ENCODE assay signal across 15 cellular contexts in genomic region chr1:85372683-85373446, GRCh38.
DNase-seq lines count a peak whose midpoint lies in the region; ATAC-seq and TF ChIP-seq lines count a peak whose summit lies in the region.
"Had no signal": no experiment of that assay in that cellular context is flagged by ENCODE, and none has a peak within 500 bp of the region (broad histone marks: within the 10 kb centered on the region; RNA-seq: fewer than 3 reads in every experiment).

No MANE protein-coding gene starts in this region.

- H3K4me1 ChIP-seq in mammary epithelial cell (ENCODE audit: insufficient read depth, low read length) (peaks cover 8% of the 10 kb centered on the region), ascending aorta (peaks cover 0 to 15% of the 10 kb centered on the region in 2 donors)

- H3K27ac ChIP-seq in mammary epithelial cell (ENCODE audit: insufficient read depth, low read depth, low read length) (no peak overlapping the region), ascending aorta (no peak overlapping the region)
- H3K27ac ChIP-seq: hepatocyte, neutrophil had no signal

- DNase-seq in A172 (ENCODE audit: low spot score) (peak; percentile 52), KBM-7 (peak; percentile 11), mammary epithelial cell (no peak), kidney tubule cell (ENCODE audit: low spot score) (peak; percentile 26), ascending aorta (ENCODE audit: low spot score in 2 of 2) (no peak), globus pallidus (ENCODE audit: low spot score) (no peak)
- DNase-seq in activated naive CD4-positive, alpha-beta T cell treated with anti-CD3 and anti-CD28 coated beads, Interleukin-2, amount 10 ng/mL, durations not matched to agents 7 days and 5 days = no peak
- DNase-seq: activated CD4-positive, alpha-beta T cell treated with anti-CD3 and anti-CD28 coated beads, Interleukin-2, amount 50 U/mL, for 1 hour; anterior cingulate cortex; NCI-H1417; NCI-H526 had no signal

- 43% methylated on average over 5 of the region's 5 CpGs for WGBS in mammary epithelial cell (ENCODE audit: low coverage, missing lambda C conversion rate)

- no peak overlapping the region for H3K27ac Mint-ChIP-seq in activated naive CD4-positive, alpha-beta T cell treated with anti-CD3 and anti-CD28 coated beads, Interleukin-2, amount 10 ng/mL, durations not matched to agents 7 days and 5 days
- H3K27ac Mint-ChIP-seq: T-helper 2 cell treated with Interferon-gamma antibody and Interleukin-4, amounts not matched to agents 5 μg/mL and 100 μg/mL, for 36 hours had no signal

- TF ChIP-seq CTCF in mammary epithelial cell (conservative IDR thresholded peaks at IDR 0.05 in 1 of 2, IDR thresholded peaks at IDR 0.05 in 1 of 2; ENCODE audit: extremely low read depth in 1 of 2, insufficient read depth in 1 of 2, low read depth in 1 of 2, low read length in 2 of 2) = no peak
- TF ChIP-seq CTCF in ascending aorta (IDR thresholded peaks at IDR 0.05) = no peak

- H3K27me3 Mint-ChIP-seq in activated naive CD4-positive, alpha-beta T cell treated with anti-CD3 and anti-CD28 coated beads, Interleukin-2, amount 10 ng/mL, durations not matched to agents 7 days and 5 days = peaks cover 9% of the 10 kb centered on the region

- no peaks in the 10 kb centered on the region for H3K4me1 Mint-ChIP-seq in activated naive CD4-positive, alpha-beta T cell treated with anti-CD3 and anti-CD28 coated beads, Interleukin-2, amount 10 ng/mL, durations not matched to agents 7 days and 5 days

- no peaks in the 10 kb centered on the region for H3K27me3 ChIP-seq in mammary epithelial cell (ENCODE audit: insufficient read depth, low read length)
- H3K27me3 ChIP-seq in ascending aorta = no peaks in the 10 kb centered on the region
- H3K27me3 ChIP-seq: hepatocyte, neutrophil had no signal

- in situ Hi-C loops in KBM-7 (cut with MboI; ENCODE audit: low pct_unique_long_range_greater_than_20kb, low sequenced_read_pairs) = no loop called here
- in situ Hi-C loops in mammary epithelial cell (cut with MboI; ENCODE audit: low sequenced_read_pairs in 2 of 2) = no loop called here

- H3K4me2 ChIP-seq in mammary epithelial cell (ENCODE audit: insufficient read depth, low read depth, low read length) = peak overlapping the region; percentile 14
- H3K4me2 ChIP-seq: hepatocyte had no signal

- H3K4me3 ChIP-seq in mammary epithelial cell (replicated peaks in 1 of 3; ENCODE audit: insufficient read depth in 1 of 3, low read depth in 2 of 3, low read length in 3 of 3) (no peak overlapping the region), ascending aorta (no peak overlapping the region)
- H3K4me3 ChIP-seq: hepatocyte had no signal

- intact Hi-C loops in mammary epithelial cell (cut with micrococcal nuclease) = no loop called here
- intact Hi-C loops in ascending aorta (cut with DNase I) = no loop called here

- no peak overlapping the region for H2AFZ ChIP-seq in mammary epithelial cell (ENCODE audit: low read depth, low read length)
- H2AFZ ChIP-seq: hepatocyte had no signal

- no peaks in the 10 kb centered on the region for H3K9me3 Mint-ChIP-seq in activated naive CD4-positive, alpha-beta T cell treated with anti-CD3 and anti-CD28 coated beads, Interleukin-2, amount 10 ng/mL, durations not matched to agents 7 days and 5 days
- H3K9me3 Mint-ChIP-seq: T-helper 2 cell treated with Interferon-gamma antibody and Interleukin-4, amounts not matched to agents 5 μg/mL and 100 μg/mL, for 36 hours had no signal

- no peaks in the 10 kb centered on the region for H3K36me3 ChIP-seq in mammary epithelial cell (ENCODE audit: insufficient read depth, low read length)
- H3K36me3 ChIP-seq in ascending aorta = no peaks in the 10 kb centered on the region
- H3K36me3 ChIP-seq: neutrophil had no signal

- H3K36me3 Mint-ChIP-seq in activated naive CD4-positive, alpha-beta T cell treated with anti-CD3 and anti-CD28 coated beads, Interleukin-2, amount 10 ng/mL, durations not matched to agents 7 days and 5 days = no peaks in the 10 kb centered on the region

- H3K9me3 ChIP-seq in mammary epithelial cell (replicated peaks; ENCODE audit: insufficient read depth, low read length) (no peaks in the 10 kb centered on the region), ascending aorta (no peaks in the 10 kb centered on the region)
- H3K9me3 ChIP-seq: neutrophil had no signal

- no peak for ATAC-seq in HG03196 (IDR thresholded peaks at IDR 0.05; ENCODE audit: unreplicated experiment)

- dilution Hi-C loops in mammary epithelial cell (cut with HindIII; ENCODE audit: low sequenced_read_pairs) = no loop called here

- no peaks in the 10 kb centered on the region for H3K79me2 ChIP-seq in mammary epithelial cell (ENCODE audit: insufficient read depth, low read length)

- CTCF ChIA-PET in mammary epithelial cell (lab: Charles Lee; ENCODE audit: low non-redundant PET) = no interaction called here
- CTCF ChIA-PET in activated naive CD4-positive, alpha-beta T cell treated with anti-CD3 and anti-CD28 coated beads, Interleukin-2, amount 10 ng/mL, durations not matched to agents 7 days and 5 days (lab: Charles Lee) = no interaction called here

- no peaks in the 10 kb centered on the region for H4K20me1 ChIP-seq in mammary epithelial cell (ENCODE audit: insufficient read depth, low read length)

- BruUV-seq in mammary epithelial cell (replicated peaks; lab: Mats Ljungman, UMichigan) = no TSS peak

- H3K9ac ChIP-seq in mammary epithelial cell (ENCODE audit: insufficient read depth, low read length) = no peak overlapping the region

- no peak overlapping the region for H3K4me3 Mint-ChIP-seq in activated naive CD4-positive, alpha-beta T cell treated with anti-CD3 and anti-CD28 coated beads, Interleukin-2, amount 10 ng/mL, durations not matched to agents 7 days and 5 days
- H3K4me3 Mint-ChIP-seq: T-helper 2 cell treated with Interferon-gamma antibody and Interleukin-4, amounts not matched to agents 5 μg/mL and 100 μg/mL, for 36 hours had no signal

Comparison
In these comparisons a context has a peak if more than half of its experiments do, and no peak if none do; other contexts are left out.
1. DNase-seq: peak in A172 (single experiment), KBM-7 (single experiment) and kidney tubule cell (single experiment); none in mammary epithelial cell (single experiment), ascending aorta (0 of 2), globus pallidus (single experiment) and activated naive CD4-positive, alpha-beta T cell treated with anti-CD3 and anti-CD28 coated beads, Interleukin-2, amount 10 ng/mL, durations not matched to agents 7 days and 5 days (single experiment).